16 cellular contexts compared by ENCODE assay signal in genomic region chr3:193771011-193771697, GRCh38.
A peak's percentile ranks its signal among the peaks of the same experiment; 100 is the strongest.
DNase-seq lines count a peak whose midpoint lies in the region; ATAC-seq and TF ChIP-seq lines count a peak whose summit lies in the region.
"Had no signal": no experiment of that assay in that cellular context is flagged by ENCODE, and none has a peak within 500 bp of the region (broad histone marks: within the 10 kb centered on the region; RNA-seq: fewer than 3 reads in every experiment).

No MANE protein-coding gene starts in this region.

- CTCF ChIA-PET in activated CD8-positive, alpha-beta T cell treated with anti-CD3 and anti-CD28 coated beads, Interleukin-2, amount 10 ng/mL, durations not matched to agents 7 days and 5 days (lab: Charles Lee), result no interaction called here
- CTCF ChIA-PET in activated CD8-positive, alpha-beta T cell treated with anti-CD3 and anti-CD28 coated beads for 36 hours (lab: Charles Lee), result no interaction called here

- H3K27me3 Mint-ChIP-seq in activated CD8-positive, alpha-beta T cell treated with anti-CD3 and anti-CD28 coated beads, Interleukin-2, amount 10 ng/mL, durations not matched to agents 7 days and 5 days (ENCODE audit: low read depth), result peaks cover 3% of the 10 kb centered on the region
- peaks cover 4% of the 10 kb centered on the region for H3K27me3 Mint-ChIP-seq in activated CD8-positive, alpha-beta T cell treated with anti-CD3 and anti-CD28 coated beads for 36 hours
- H3K27me3 Mint-ChIP-seq in nephron (ENCODE audit: low read depth), result peaks cover 43% of the 10 kb centered on the region

- intact Hi-C loops in activated CD8-positive, alpha-beta T cell treated with anti-CD3 and anti-CD28 coated beads for 36 hours (cut with micrococcal nuclease), result no loop called here
- intact Hi-C loops in right cardiac atrium (cut with DNase I), result no loop called here

- peaks cover 1% of the 10 kb centered on the region for H3K4me1 Mint-ChIP-seq in activated CD8-positive, alpha-beta T cell treated with anti-CD3 and anti-CD28 coated beads, Interleukin-2, amount 10 ng/mL, durations not matched to agents 7 days and 5 days (ENCODE audit: low read depth)
- H3K4me1 Mint-ChIP-seq in activated CD8-positive, alpha-beta T cell treated with anti-CD3 and anti-CD28 coated beads for 36 hours (ENCODE audit: low read depth), result no peaks in the 10 kb centered on the region
- peaks cover 54% of the 10 kb centered on the region for H3K4me1 Mint-ChIP-seq in nephron

- no peaks in the 10 kb centered on the region for H3K4me1 ChIP-seq in right cardiac atrium (ENCODE audit: control insufficient read depth, insufficient read depth, low read length)

- 96% methylated on average over 21 of the region's 21 CpGs for WGBS in right cardiac atrium

- H3K27ac Mint-ChIP-seq in activated CD8-positive, alpha-beta T cell treated with anti-CD3 and anti-CD28 coated beads, Interleukin-2, amount 10 ng/mL, durations not matched to agents 7 days and 5 days, result no peak overlapping the region
- no peak overlapping the region for H3K27ac Mint-ChIP-seq in activated CD8-positive, alpha-beta T cell treated with anti-CD3 and anti-CD28 coated beads for 36 hours
- H3K27ac Mint-ChIP-seq in nephron, result peak overlapping the region; percentile 86 to 93 (median 91)

- H3K4me3 Mint-ChIP-seq in activated CD8-positive, alpha-beta T cell treated with anti-CD3 and anti-CD28 coated beads, Interleukin-2, amount 10 ng/mL, durations not matched to agents 7 days and 5 days, result no peak overlapping the region
- no peak overlapping the region for H3K4me3 Mint-ChIP-seq in activated CD8-positive, alpha-beta T cell treated with anti-CD3 and anti-CD28 coated beads for 36 hours
- H3K4me3 Mint-ChIP-seq in nephron, result no peak overlapping the region

- TF ChIP-seq CTCF in activated CD8-positive, alpha-beta T cell treated with anti-CD3 and anti-CD28 coated beads for 36 hours (IDR thresholded peaks at IDR 0.05), result no peak
- no peak for TF ChIP-seq CTCF in nephron (IDR thresholded peaks at IDR 0.05; ENCODE audit: unreplicated experiment in 3 of 3)

- no peak overlapping the region for H3K4me3 ChIP-seq in right cardiac atrium (ENCODE audit: low read length)

- peak; percentile 12 for DNase-seq in activated CD8-positive, alpha-beta T cell treated with anti-CD3 and anti-CD28 coated beads, Interleukin-2, amount 10 ng/mL, durations not matched to agents 7 days and 5 days
- no peak for DNase-seq in activated CD8-positive, alpha-beta T cell treated with anti-CD3 and anti-CD28 coated beads for 36 hours
- peak; percentile 52 for DNase-seq in NCI-H345 treated with DMSO at 0.1 percent for 48 hours (lab: John Stamatoyannopoulos, UW; ENCODE audit: unreplicated experiment)
- DNase-seq in right cardiac atrium, result no peak
- no peak for DNase-seq in 8988T
- DNase-seq in NOMO-1 treated with DMSO at 0.1 percent for 48 hours (lab: John Stamatoyannopoulos, UW; ENCODE audit: unreplicated experiment), result no peak
- DNase-seq: DMS 273 treated with DMSO at 0.1 percent for 48 hours, NCI-H1048, NCI-H1436 treated with DMSO at 0.1 percent for 48 hours, NCI-H2171, NCI-H526, SHP77, SK-N-SH had no signal

- H3K9me3 Mint-ChIP-seq in activated CD8-positive, alpha-beta T cell treated with anti-CD3 and anti-CD28 coated beads, Interleukin-2, amount 10 ng/mL, durations not matched to agents 7 days and 5 days (ENCODE audit: insufficient read depth), result no peaks in the 10 kb centered on the region
- no peaks in the 10 kb centered on the region for H3K9me3 Mint-ChIP-seq in activated CD8-positive, alpha-beta T cell treated with anti-CD3 and anti-CD28 coated beads for 36 hours
- no peaks in the 10 kb centered on the region for H3K9me3 Mint-ChIP-seq in nephron

- no peak for ATAC-seq in activated CD8-positive, alpha-beta T cell treated with anti-CD3 and anti-CD28 coated beads, Interleukin-2, amount 10 ng/mL, durations not matched to agents 7 days and 5 days
- ATAC-seq in activated CD8-positive, alpha-beta T cell treated with anti-CD3 and anti-CD28 coated beads for 36 hours, result no peak
- ATAC-seq in right cardiac atrium, result no peak

- H3K27ac ChIP-seq in right cardiac atrium (ENCODE audit: low read length), result no peak overlapping the region
- H3K27ac ChIP-seq: C4-2B, KMS-11 had no signal

- no peaks in the 10 kb centered on the region for H3K36me3 Mint-ChIP-seq in activated CD8-positive, alpha-beta T cell treated with anti-CD3 and anti-CD28 coated beads, Interleukin-2, amount 10 ng/mL, durations not matched to agents 7 days and 5 days (ENCODE audit: low read depth)
- no peaks in the 10 kb centered on the region for H3K36me3 Mint-ChIP-seq in activated CD8-positive, alpha-beta T cell treated with anti-CD3 and anti-CD28 coated beads for 36 hours (ENCODE audit: low read depth)
- no peaks in the 10 kb centered on the region for H3K36me3 Mint-ChIP-seq in nephron (ENCODE audit: low read depth)

- no peaks in the 10 kb centered on the region for H3K27me3 ChIP-seq in right cardiac atrium (ENCODE audit: control insufficient read depth, insufficient read depth)

- POLR2A ChIA-PET in activated CD8-positive, alpha-beta T cell treated with anti-CD3 and anti-CD28 coated beads, Interleukin-2, amount 10 ng/mL, durations not matched to agents 7 days and 5 days (lab: Charles Lee), result no interaction called here
- POLR2A ChIA-PET in activated CD8-positive, alpha-beta T cell treated with anti-CD3 and anti-CD28 coated beads for 36 hours (lab: Charles Lee), result no interaction called here

- no peaks in the 10 kb centered on the region for H3K9me3 ChIP-seq in right cardiac atrium (ENCODE audit: control insufficient read depth, low read length)
- H3K9me3 ChIP-seq: SK-N-SH had no signal

Comparison
In these comparisons a context has a peak if more than half of its experiments do, and no peak if none do; other contexts are left out.
1. DNase-seq: peak in activated CD8-positive, alpha-beta T cell treated with anti-CD3 and anti-CD28 coated beads, Interleukin-2, amount 10 ng/mL, durations not matched to agents 7 days and 5 days (single experiment) and NCI-H345 treated with DMSO at 0.1 percent for 48 hours (single experiment); none in activated CD8-positive, alpha-beta T cell treated with anti-CD3 and anti-CD28 coated beads for 36 hours (single experiment), right cardiac atrium (0 of 3), 8988T (single experiment) and NOMO-1 treated with DMSO at 0.1 percent for 48 hours (single experiment).
2. H3K27ac Mint-ChIP-seq: peak in nephron (3 of 3); none in activated CD8-positive, alpha-beta T cell treated with anti-CD3 and anti-CD28 coated beads, Interleukin-2, amount 10 ng/mL, durations not matched to agents 7 days and 5 days (single experiment) and activated CD8-positive, alpha-beta T cell treated with anti-CD3 and anti-CD28 coated beads for 36 hours (single experiment).